ENCODE assay signal across 8 cellular contexts in the genomic region with DNA sequence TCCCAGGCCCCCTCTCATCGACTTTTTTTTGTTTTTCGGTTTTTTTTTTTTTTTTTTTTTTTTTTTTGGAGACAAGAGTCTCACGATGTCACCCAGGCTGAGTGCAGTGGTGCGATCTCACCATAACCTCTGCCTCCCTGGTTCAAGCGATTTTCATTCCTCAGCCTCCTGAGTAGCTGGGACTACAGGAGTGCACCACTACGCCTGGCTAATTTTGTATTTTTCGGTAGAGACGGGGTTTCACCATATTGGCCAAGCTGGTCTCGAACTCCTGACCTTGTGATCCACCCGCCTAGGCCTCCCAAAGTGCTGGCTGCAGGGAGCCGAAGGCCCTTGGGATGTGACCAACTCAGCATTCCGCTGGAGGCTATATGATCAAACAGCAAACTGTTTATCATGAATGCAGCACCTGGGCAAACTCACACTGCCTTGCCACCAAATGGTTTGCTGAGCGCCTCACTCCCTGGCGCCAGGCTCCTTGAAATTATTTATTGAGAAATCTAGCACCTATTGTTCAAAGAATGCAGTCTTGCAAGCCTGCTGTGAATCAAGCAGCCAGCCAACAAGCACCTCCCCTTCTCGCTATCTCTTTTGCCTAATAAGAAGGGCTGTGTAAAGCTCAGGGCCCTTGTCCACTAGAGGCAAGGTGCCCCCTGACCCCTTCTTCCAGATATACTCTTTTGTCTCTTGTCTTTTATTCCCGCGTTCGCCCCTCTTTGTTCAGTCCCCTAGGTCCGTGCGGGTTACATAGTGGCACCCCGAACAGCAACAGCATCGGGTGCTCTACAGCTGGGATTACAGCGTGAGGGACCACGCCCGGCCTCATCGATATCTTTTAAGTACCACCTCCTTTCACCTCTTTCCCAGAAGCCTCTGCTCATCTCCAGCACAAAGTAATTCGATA. TPM values are rescaled to one million over a fixed set of nuclear protein-coding genes. Genes with fewer than 3 reads are reported as not detected.
DNase-seq lines count a peak whose midpoint lies in the region; ATAC-seq and TF ChIP-seq lines count a peak whose summit lies in the region.

No MANE protein-coding gene starts in this region.

- H3K36me3 ChIP-seq in MG63: no peaks in the 10 kb centered on the region

- H3K4me1 Mint-ChIP-seq in activated CD8-positive, alpha-beta memory T cell treated with anti-CD3 and anti-CD28 coated beads, Interleukin-2, amount 10 ng/mL, durations not matched to agents 7 days and 5 days: peaks cover 57% of the 10 kb centered on the region

- no peaks in the 10 kb centered on the region for H3K27me3 Mint-ChIP-seq in activated CD8-positive, alpha-beta memory T cell treated with anti-CD3 and anti-CD28 coated beads, Interleukin-2, amount 10 ng/mL, durations not matched to agents 7 days and 5 days

- H3K9me3 ChIP-seq in MG63: no peaks in the 10 kb centered on the region
- no peaks in the 10 kb centered on the region for H3K9me3 ChIP-seq in iPS-18c (ENCODE audit: control insufficient read depth, insufficient read depth, low read length)

- peak overlapping the region; percentile 96 for H3K27ac Mint-ChIP-seq in activated CD8-positive, alpha-beta memory T cell treated with anti-CD3 and anti-CD28 coated beads, Interleukin-2, amount 10 ng/mL, durations not matched to agents 7 days and 5 days
- peak overlapping the region; percentile 93 to 95 for H3K27ac Mint-ChIP-seq in activated naive CD4-positive, alpha-beta T cell treated with anti-CD3 and anti-CD28 coated beads, Interleukin-2, amount 50 U/mL, for 72 hours

- CTCF ChIA-PET in activated CD8-positive, alpha-beta memory T cell treated with anti-CD3 and anti-CD28 coated beads, Interleukin-2, amount 10 ng/mL, durations not matched to agents 7 days and 5 days (lab: Charles Lee): interaction anchor here (0.6 to 4.9 kb wide), 7 partner anchors 25 to 146 kb away, joined by 3 to 38 read pairs (median 8); partner anchors contain the start of genes NDUFB6, SMIM27 and TOPORS

- H3K4me3 ChIP-seq in MG63: peak overlapping the region; percentile 70
- H3K4me3 ChIP-seq in iPS-18c (ENCODE audit: insufficient read depth, low read depth, low read length): peak overlapping the region; percentile 60; the same call in 1 of the 2 replicates

- no peaks in the 10 kb centered on the region for H3K9me3 Mint-ChIP-seq in activated CD8-positive, alpha-beta memory T cell treated with anti-CD3 and anti-CD28 coated beads, Interleukin-2, amount 10 ng/mL, durations not matched to agents 7 days and 5 days (ENCODE audit: low read depth)
- peaks cover 8 to 12% of the 10 kb centered on the region in 2 donors for H3K9me3 Mint-ChIP-seq in activated naive CD4-positive, alpha-beta T cell treated with anti-CD3 and anti-CD28 coated beads, Interleukin-2, amount 50 U/mL, for 72 hours

- DNase-seq in activated CD8-positive, alpha-beta memory T cell treated with anti-CD3 and anti-CD28 coated beads, Interleukin-2, amount 10 ng/mL, durations not matched to agents 7 days and 5 days: peak; percentile 60
- DNase-seq in activated CD8-positive, alpha-beta memory T cell treated with anti-CD3 and anti-CD28 coated beads for 24 hours: no peak
- peak; percentile 7 for DNase-seq in MG63
- DNase-seq in activated naive CD4-positive, alpha-beta T cell treated with anti-CD3 and anti-CD28 coated beads, Interleukin-2, amount 50 U/mL, for 72 hours (ENCODE audit: low spot score in 2 of 2): peak in 1 of 2 donors; percentile 13
- peak; percentile 41 for DNase-seq in stimulated activated CD8-positive, alpha-beta memory T cell treated with anti-CD3 and anti-CD28 coated beads, Interleukin-4, amount 100 ng/mL, for 48 hours
- DNase-seq in GM20000 (ENCODE audit: low spot score): no peak

- peaks cover 54% of the 10 kb centered on the region for H3K36me3 Mint-ChIP-seq in activated CD8-positive, alpha-beta memory T cell treated with anti-CD3 and anti-CD28 coated beads, Interleukin-2, amount 10 ng/mL, durations not matched to agents 7 days and 5 days
- H3K36me3 Mint-ChIP-seq in activated naive CD4-positive, alpha-beta T cell treated with anti-CD3 and anti-CD28 coated beads, Interleukin-2, amount 50 U/mL, for 72 hours: peaks cover 23 to 30% of the 10 kb centered on the region in 2 donors

- peak; percentile 45 for ATAC-seq in activated CD8-positive, alpha-beta memory T cell treated with anti-CD3 and anti-CD28 coated beads, Interleukin-2, amount 10 ng/mL, durations not matched to agents 7 days and 5 days
- peak in 1 of 2 donors; percentile 52 for ATAC-seq in activated naive CD4-positive, alpha-beta T cell treated with anti-CD3 and anti-CD28 coated beads, Interleukin-2, amount 50 U/mL, for 72 hours
- ATAC-seq in HG02973 (IDR thresholded peaks at IDR 0.05; ENCODE audit: unreplicated experiment): no peak

- peak overlapping the region; percentile 88 for H3K4me3 Mint-ChIP-seq in activated CD8-positive, alpha-beta memory T cell treated with anti-CD3 and anti-CD28 coated beads, Interleukin-2, amount 10 ng/mL, durations not matched to agents 7 days and 5 days

- no peak for TF ChIP-seq CTCF in GM20000 (IDR thresholded peaks at IDR 0.05; ENCODE audit: extremely low read depth, missing control alignments)

- no peaks in the 10 kb centered on the region for H3K27me3 ChIP-seq in MG63

RNA-seq across cellular contexts. Expression of gene RIGI, which starts 1.2 kb away (rescaled TPM):
- total RNA-seq in activated CD8-positive, alpha-beta memory T cell treated with anti-CD3 and anti-CD28 coated beads, Interleukin-2, amount 10 ng/mL, durations not matched to agents 7 days and 5 days: 10 to 100 TPM; 27.1 to 40.0 TPM
- total RNA-seq in MG63 (2014; rRNA removed; shearing (Covaris generic); ENCODE audit: low replicate concordance): 3.5 and 3.8 TPM in 2 replicates
- 10 to 100 TPM in 1 of 2 donors, 1 to 10 TPM in 1; 5.8 to 11.4 TPM for total RNA-seq in activated naive CD4-positive, alpha-beta T cell treated with anti-CD3 and anti-CD28 coated beads, Interleukin-2, amount 50 U/mL, for 72 hours

RNA-seq across cellular contexts. Expression of gene SMIM27, which starts 27.3 kb away (rescaled TPM):
- 10 to 100 TPM; 20.8 to 22.2 TPM for total RNA-seq in activated CD8-positive, alpha-beta memory T cell treated with anti-CD3 and anti-CD28 coated beads, Interleukin-2, amount 10 ng/mL, durations not matched to agents 7 days and 5 days
- 1.7 TPM in 1 of 2 replicates, not detected in the other for total RNA-seq in MG63 (2014; rRNA removed; shearing (Covaris generic); ENCODE audit: low replicate concordance)
- total RNA-seq in activated naive CD4-positive, alpha-beta T cell treated with anti-CD3 and anti-CD28 coated beads, Interleukin-2, amount 50 U/mL, for 72 hours: 10 to 100 TPM; 15.3 to 19.5 TPM

RNA-seq across cellular contexts. Expression of gene TOPORS, which starts 27.6 kb away (rescaled TPM):
- 10 to 100 TPM; 12.1 to 15.2 TPM for total RNA-seq in activated CD8-positive, alpha-beta memory T cell treated with anti-CD3 and anti-CD28 coated beads, Interleukin-2, amount 10 ng/mL, durations not matched to agents 7 days and 5 days
- 7.8 and 9.4 TPM in 2 replicates for total RNA-seq in MG63 (2014; rRNA removed; shearing (Covaris generic); ENCODE audit: low replicate concordance)
- 10 to 100 TPM; 14.1 to 20.9 TPM for total RNA-seq in activated naive CD4-positive, alpha-beta T cell treated with anti-CD3 and anti-CD28 coated beads, Interleukin-2, amount 50 U/mL, for 72 hours

RNA-seq across cellular contexts. Expression of gene NDUFB6, which starts 48.1 kb away (rescaled TPM):
- total RNA-seq in activated CD8-positive, alpha-beta memory T cell treated with anti-CD3 and anti-CD28 coated beads, Interleukin-2, amount 10 ng/mL, durations not matched to agents 7 days and 5 days: 10 to 100 TPM; 48.7 to 56.6 TPM
- total RNA-seq in MG63 (2014; rRNA removed; shearing (Covaris generic); ENCODE audit: low replicate concordance): 77.0 and 86.4 TPM in 2 replicates
- total RNA-seq in activated naive CD4-positive, alpha-beta T cell treated with anti-CD3 and anti-CD28 coated beads, Interleukin-2, amount 50 U/mL, for 72 hours: 10 to 100 TPM; 42.9 to 83.9 TPM

Comparison
In these comparisons a context has a peak if more than half of its experiments do, and no peak if none do; other contexts are left out.
1. DNase-seq: peak in activated CD8-positive, alpha-beta memory T cell treated with anti-CD3 and anti-CD28 coated beads, Interleukin-2, amount 10 ng/mL, durations not matched to agents 7 days and 5 days (single experiment), MG63 (single experiment) and stimulated activated CD8-positive, alpha-beta memory T cell treated with anti-CD3 and anti-CD28 coated beads, Interleukin-4, amount 100 ng/mL, for 48 hours (single experiment); none in activated CD8-positive, alpha-beta memory T cell treated with anti-CD3 and anti-CD28 coated beads for 24 hours (single experiment) and GM20000 (single experiment).